ENCODE assay signal across 11 cellular contexts in the genomic region with DNA sequence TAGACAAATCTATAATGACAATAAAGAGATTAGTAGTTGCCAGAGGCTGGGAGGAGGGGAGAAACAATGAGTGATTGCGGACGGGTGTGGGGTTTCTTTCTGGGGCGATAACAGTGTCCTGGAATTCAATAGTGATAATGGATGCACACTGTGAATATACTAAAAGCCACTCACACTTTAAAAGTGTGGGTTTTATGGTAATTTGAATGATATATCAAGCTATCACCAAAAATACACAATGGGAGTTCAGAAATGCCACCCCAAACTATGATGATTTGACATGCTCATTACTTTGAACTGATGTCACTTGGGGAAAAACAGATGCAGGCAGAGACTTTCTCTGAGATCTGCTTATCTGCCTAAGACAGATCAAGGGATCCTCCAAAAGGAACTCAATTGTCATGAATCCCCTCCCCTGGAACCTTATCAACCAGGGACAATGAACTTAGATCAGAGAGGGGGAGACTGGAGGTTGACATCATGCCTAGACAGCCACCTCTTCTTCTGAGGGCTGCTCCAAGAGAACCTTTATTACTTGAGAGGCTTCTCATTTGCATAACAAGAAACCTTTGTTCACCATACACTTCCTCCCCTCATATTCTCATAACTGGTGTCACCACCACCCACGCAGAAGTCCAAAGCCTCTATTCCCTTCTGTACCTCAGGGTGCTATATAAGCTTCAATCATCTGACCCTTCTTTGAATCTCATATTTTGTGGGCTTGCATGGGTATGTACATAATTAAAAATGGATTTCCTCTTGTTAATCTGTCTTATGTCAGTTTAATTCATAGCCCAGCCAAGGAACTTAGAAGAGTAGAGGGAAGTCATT. TPM values are rescaled to one million over a fixed set of nuclear protein-coding genes. Genes with fewer than 3 reads are reported as not detected.
A peak's percentile ranks its signal among the peaks of the same experiment; 100 is the strongest.
DNase-seq lines count a peak whose midpoint lies in the region; ATAC-seq and TF ChIP-seq lines count a peak whose summit lies in the region.
"Had no signal": no experiment of that assay in that cellular context is flagged by ENCODE, and none has a peak within 500 bp of the region (broad histone marks: within the 10 kb centered on the region; RNA-seq: fewer than 3 reads in every experiment).

No MANE protein-coding gene starts in this region.

- H3K4me1 ChIP-seq in heart right ventricle = peaks cover 0 to 5% (median 0%) of the 10 kb centered on the region in 9 donors

- peaks cover 17% of the 10 kb centered on the region for H3K4me1 Mint-ChIP-seq in T-helper 17 cell

- DNase-seq in stimulated activated CD4-positive, alpha-beta T cell treated with anti-CD3 and anti-CD28 coated beads, Interleukin-4, amount 100 ng/mL, for 24 hours = peak; percentile 48
- no peak for DNase-seq in stimulated activated CD4-positive, alpha-beta T cell treated with anti-CD3 and anti-CD28 coated beads, Interleukin-4, amount 100 ng/mL, for 1 hour
- DNase-seq in heart right ventricle (no peak), NCI-H748 treated with DMSO at 0.1 percent for 48 hours (lab: John Stamatoyannopoulos, UW) (no peak), T-helper 17 cell (no peak), NCI-H1436 (lab: John Stamatoyannopoulos, UW) (no peak)
- DNase-seq: foreskin melanocyte, NCI-H2029 treated with DMSO at 0.1 percent for 48 hours had no signal

- WGBS in heart right ventricle, 2 donors = 53 to 68% methylated on average over 4 of the region's 4 CpGs

- ATAC-seq in HG02571 (IDR thresholded peaks at IDR 0.05; ENCODE audit: unreplicated experiment) = peak; percentile 78
- peak; percentile 89 for ATAC-seq in HG03469 (IDR thresholded peaks at IDR 0.05; ENCODE audit: unreplicated experiment)
- ATAC-seq in heart right ventricle = no peak
- no peak for ATAC-seq in T-helper 17 cell

- H3K36me3 ChIP-seq in heart right ventricle = no peaks in the 10 kb centered on the region
- H3K36me3 ChIP-seq: BLaER1 treated with 17β-estradiol and CSF1 and Interleukin-3, amounts not matched to agents 10 nM and 100 nM had no signal

- no peak overlapping the region for H3K27ac ChIP-seq in heart right ventricle
- H3K27ac ChIP-seq: BLaER1 treated with 17β-estradiol and CSF1 and Interleukin-3, amounts not matched to agents 10 nM and 100 nM had no signal

- intact Hi-C loops in heart right ventricle (cut with DNase I) = no loop called here

- TF ChIP-seq CTCF in heart right ventricle (IDR thresholded peaks at IDR 0.05) = no peak

- H3K4me3 Mint-ChIP-seq in T-helper 17 cell = no peak overlapping the region

- H3K4me3 ChIP-seq in heart right ventricle = no peak overlapping the region
- H3K4me3 ChIP-seq: BLaER1 treated with 17β-estradiol and CSF1 and Interleukin-3, amounts not matched to agents 10 nM and 100 nM had no signal

- H3K27me3 ChIP-seq in heart right ventricle = peaks cover 0 to 27% (median 8%) of the 10 kb centered on the region in 7 donors
- H3K27me3 ChIP-seq: BLaER1 treated with 17β-estradiol and CSF1 and Interleukin-3, amounts not matched to agents 10 nM and 100 nM had no signal

- H3K27ac Mint-ChIP-seq in T-helper 17 cell = no peak overlapping the region

- no peaks in the 10 kb centered on the region for H3K9me3 ChIP-seq in heart right ventricle
- H3K9me3 ChIP-seq in T-helper 17 cell (ENCODE audit: control insufficient read depth, low read length, poor library complexity, severe bottlenecking) = no peaks in the 10 kb centered on the region
- H3K9me3 ChIP-seq: BLaER1 treated with 17β-estradiol and CSF1 and Interleukin-3, amounts not matched to agents 10 nM and 100 nM had no signal

- no peaks in the 10 kb centered on the region for H3K27me3 Mint-ChIP-seq in T-helper 17 cell

- H3K36me3 Mint-ChIP-seq in T-helper 17 cell (ENCODE audit: low read depth) = no peaks in the 10 kb centered on the region

RNA-seq across cellular contexts. Expression of a gene that starts 14.8 kb away (rescaled TPM):
- 10 to 100 TPM in 1 of 10 donors, 1 to 10 TPM in 9; 4.4 to 28.3 (median 6.7) TPM for total RNA-seq in heart right ventricle
- 1 to 10 TPM; 2.7 to 4.3 TPM for polyA plus RNA-seq in heart right ventricle
- 100 to 1,000 TPM; 154 to 177 TPM for total RNA-seq in T-helper 17 cell

Comparison
In these comparisons a context has a peak if more than half of its experiments do, and no peak if none do; other contexts are left out.
1. ATAC-seq: peak in HG02571 (single experiment) and HG03469 (single experiment); none in heart right ventricle (0 of 8) and T-helper 17 cell (single experiment).
2. RNA of a gene that starts 14.8 kb away (total RNA-seq): 154 to 177 TPM in T-helper 17 cell; 4.4 to 28.3 TPM in heart right ventricle; every median in the first group is over 4 times any median in the second.